Comparison of ENCODE assay signal across 16 cellular contexts in genomic region chr11:120025606-120026335, GRCh38.
"Had no signal": no experiment of that assay in that cellular context is flagged by ENCODE, and none has a peak within 500 bp of the region (broad histone marks: within the 10 kb centered on the region; RNA-seq: fewer than 3 reads in every experiment).

No MANE protein-coding gene starts in this region.

- H3K9me3 Mint-ChIP-seq: activated T-helper 1 cell treated with anti-CD3 and anti-CD28 coated beads, Interleukin-12 subunit alpha, Interleukin-12 subunit beta, Interleukin-2, Interleukin-4 antibody, amounts not matched to agents 30 ng/mL and 10 ng/mL and 1 ng/mL, durations not matched to agents 14 hours and 24 hours and 36 hours; stimulated activated effector memory CD8-positive, alpha-beta T cell treated with anti-CD3 and anti-CD28 coated beads, Interleukin-12 subunit alpha, Interleukin-12 subunit beta, amount 100 ng/mL, for 72 hours had no signal

- H3K27ac Mint-ChIP-seq: activated CD4-positive, alpha-beta T cell treated with anti-CD3 and anti-CD28 coated beads for 36 hours; activated CD8-positive, alpha-beta T cell treated with anti-CD3 and anti-CD28 coated beads, Interleukin-2, amount 10 ng/mL, durations not matched to agents 7 days and 5 days; activated T-helper 1 cell treated with anti-CD3 and anti-CD28 coated beads, Interleukin-12 subunit alpha, Interleukin-12 subunit beta, Interleukin-2, Interleukin-4 antibody, amounts not matched to agents 30 ng/mL and 10 ng/mL and 1 ng/mL, durations not matched to agents 14 hours and 24 hours and 36 hours; naive B cell; stimulated activated effector memory CD8-positive, alpha-beta T cell treated with anti-CD3 and anti-CD28 coated beads, Interleukin-12 subunit alpha, Interleukin-12 subunit beta, amount 100 ng/mL, for 72 hours; T-helper 17 cell had no signal

- ATAC-seq: activated CD4-positive, alpha-beta T cell treated with anti-CD3 and anti-CD28 coated beads for 36 hours; activated CD8-positive, alpha-beta T cell treated with anti-CD3 and anti-CD28 coated beads, Interleukin-2, amount 10 ng/mL, durations not matched to agents 7 days and 5 days; gastroesophageal sphincter; left colon; pancreas; stimulated activated effector memory CD8-positive, alpha-beta T cell treated with anti-CD3 and anti-CD28 coated beads, Interleukin-12 subunit alpha, Interleukin-12 subunit beta, amount 100 ng/mL, for 72 hours; T-helper 17 cell had no signal

- H2AFZ ChIP-seq: neural progenitor cell had no signal

- H3K4me1 ChIP-seq: gastroesophageal sphincter, pancreas, thyroid gland, uterus had no signal

- H3K27me3 ChIP-seq: neural progenitor cell, pancreas, thyroid gland, uterus had no signal

- H3K4me3 ChIP-seq: gastroesophageal sphincter, neural progenitor cell, pancreas, thyroid gland, uterus had no signal

- H3K4me2 ChIP-seq: neural progenitor cell had no signal

- H3K27ac ChIP-seq: gastroesophageal sphincter, neural progenitor cell, pancreas, thyroid gland, uterus had no signal

- H3K9ac ChIP-seq: neural progenitor cell had no signal

- H3K4me3 Mint-ChIP-seq: activated CD4-positive, alpha-beta T cell treated with anti-CD3 and anti-CD28 coated beads for 36 hours; activated CD8-positive, alpha-beta T cell treated with anti-CD3 and anti-CD28 coated beads, Interleukin-2, amount 10 ng/mL, durations not matched to agents 7 days and 5 days; activated T-helper 1 cell treated with anti-CD3 and anti-CD28 coated beads, Interleukin-12 subunit alpha, Interleukin-12 subunit beta, Interleukin-2, Interleukin-4 antibody, amounts not matched to agents 30 ng/mL and 10 ng/mL and 1 ng/mL, durations not matched to agents 14 hours and 24 hours and 36 hours; naive B cell; neural progenitor cell; stimulated activated effector memory CD8-positive, alpha-beta T cell treated with anti-CD3 and anti-CD28 coated beads, Interleukin-12 subunit alpha, Interleukin-12 subunit beta, amount 100 ng/mL, for 72 hours; T-helper 17 cell had no signal

- H3K9me3 ChIP-seq: gastroesophageal sphincter, pancreas, thyroid gland, uterus had no signal

- H3K4me1 Mint-ChIP-seq: activated CD4-positive, alpha-beta T cell treated with anti-CD3 and anti-CD28 coated beads for 36 hours; naive B cell; stimulated activated effector memory CD8-positive, alpha-beta T cell treated with anti-CD3 and anti-CD28 coated beads, Interleukin-12 subunit alpha, Interleukin-12 subunit beta, amount 100 ng/mL, for 72 hours had no signal

- FAIRE-seq: endometrium, pancreas had no signal

- H3K36me3 Mint-ChIP-seq: naive B cell; neural progenitor cell; stimulated activated effector memory CD8-positive, alpha-beta T cell treated with anti-CD3 and anti-CD28 coated beads, Interleukin-12 subunit alpha, Interleukin-12 subunit beta, amount 100 ng/mL, for 72 hours had no signal

- DNase-seq: activated CD4-positive, alpha-beta T cell treated with anti-CD3 and anti-CD28 coated beads for 36 hours; activated CD8-positive, alpha-beta T cell treated with anti-CD3 and anti-CD28 coated beads, Interleukin-2, amount 10 ng/mL, durations not matched to agents 7 days and 5 days; activated naive CD4-positive, alpha-beta T cell; anterior cingulate cortex; left colon; naive B cell; pancreas; T-helper 17 cell; thyroid gland; uterus; WERI-Rb-1 had no signal

- H3K36me3 ChIP-seq: gastroesophageal sphincter, neural progenitor cell, pancreas, thyroid gland, uterus, WERI-Rb-1 had no signal
